19 cellular contexts compared by ENCODE assay signal in the genomic region with DNA sequence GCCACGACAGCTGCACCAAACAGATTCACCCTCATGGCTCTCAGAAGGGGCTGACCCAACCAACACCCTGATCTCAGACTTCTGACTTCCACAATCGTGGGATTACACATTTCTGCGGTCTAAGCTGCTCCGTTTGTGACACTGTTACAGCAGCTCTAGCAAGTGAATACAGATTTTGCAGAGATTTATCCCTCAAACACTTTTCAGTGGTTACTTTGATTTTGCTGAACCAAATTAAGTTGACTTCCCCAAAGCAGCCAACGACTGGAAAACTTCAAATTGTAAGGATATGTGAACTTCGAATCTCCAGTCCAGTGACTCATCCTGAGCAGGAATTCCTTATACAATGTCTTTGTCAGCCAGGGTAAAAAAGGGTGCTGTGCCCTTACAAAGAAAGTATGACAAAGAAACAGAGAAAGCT. TPM values are rescaled to one million over a fixed set of nuclear protein-coding genes. Genes with fewer than 3 reads are reported as not detected.
DNase-seq lines count a peak whose midpoint lies in the region; ATAC-seq, FAIRE-seq and TF ChIP-seq lines count a peak whose summit lies in the region.
"Had no signal": no experiment of that assay in that cellular context is flagged by ENCODE, and none has a peak within 500 bp of the region (broad histone marks: within the 10 kb centered on the region; RNA-seq: fewer than 3 reads in every experiment).

No MANE protein-coding gene starts in this region.

- no peak overlapping the region for H3K4ac ChIP-seq in neuronal stem cell (ENCODE audit: low read length)

- no peak overlapping the region for H3K4me3 Mint-ChIP-seq in HFFc6
- H3K4me3 Mint-ChIP-seq: CD4-positive, alpha-beta memory T cell; nephron had no signal

- no peak for TF ChIP-seq CTCF in HFFc6 (IDR thresholded peaks at IDR 0.05)
- no peak for TF ChIP-seq CTCF in D721Med (IDR thresholded peaks at IDR 0.05; ENCODE audit: insufficient read depth, missing control alignments)
- no peak for TF ChIP-seq CTCF in prostate gland (IDR thresholded peaks at IDR 0.05)

- H3K36me3 ChIP-seq in neuronal stem cell (replicated peaks in 1 of 2; ENCODE audit: control insufficient read depth in 2 of 2, insufficient read depth in 2 of 2, low read length in 2 of 2) (no peaks in the 10 kb centered on the region), prostate gland (no peaks in the 10 kb centered on the region)
- H3K36me3 ChIP-seq: left lung, sigmoid colon had no signal

- H2AK5ac ChIP-seq in neuronal stem cell (ENCODE audit: low read depth, low read length) = no peak overlapping the region

- H3K23ac ChIP-seq in neuronal stem cell (ENCODE audit: low read depth, low read length, poor library complexity) = no peak overlapping the region

- H2BK12ac ChIP-seq in neuronal stem cell (ENCODE audit: low read length) = no peak overlapping the region

- no peaks in the 10 kb centered on the region for H3K27me3 ChIP-seq in neuronal stem cell (ENCODE audit: control insufficient read depth in 3 of 3, insufficient read depth in 3 of 3, low read depth in 1 of 3, low read length in 3 of 3)
- H3K27me3 ChIP-seq in prostate gland (replicated peaks; ENCODE audit: insufficient read depth) = no peaks in the 10 kb centered on the region
- H3K27me3 ChIP-seq: left lung, sigmoid colon had no signal

- no peaks in the 10 kb centered on the region for H3K79me1 ChIP-seq in neuronal stem cell (ENCODE audit: low read depth, low read length)

- H2BK15ac ChIP-seq in neuronal stem cell (ENCODE audit: low read length) = no peak overlapping the region

- no peak overlapping the region for H3K27ac ChIP-seq in neuronal stem cell (replicated peaks; ENCODE audit: low read length)
- no peak overlapping the region for H3K27ac ChIP-seq in prostate gland
- H3K27ac ChIP-seq: KMS-11, left lung, sigmoid colon had no signal

- DNase-seq in HFFc6 (peak; percentile 55), RCC 7860 (ENCODE audit: low spot score) (peak; percentile 13), dedifferentiated amniotic fluid mesenchymal stem cell (ENCODE audit: extremely low spot score) (peak; percentile 25), neuronal stem cell (ENCODE audit: low spot score) (no peak), NCI-H2171 (lab: John Stamatoyannopoulos, UW) (no peak), D721Med (ENCODE audit: insufficient read length, low spot score) (no peak), prostate gland (ENCODE audit: low spot score) (no peak)
- DNase-seq: CD4-positive, alpha-beta memory T cell; central memory CD4-positive, alpha-beta T cell; hippocampal formation; left lung; NCI-H1930; sigmoid colon; stimulated activated naive CD4-positive, alpha-beta T cell treated with Interleukin-2 at 50 U/mL for 16 hours had no signal

- no peaks in the 10 kb centered on the region; the same call in 1 of the 2 replicates for H3K27me3 Mint-ChIP-seq in HFFc6 (ENCODE audit: insufficient read depth)
- H3K27me3 Mint-ChIP-seq: CD4-positive, alpha-beta memory T cell had no signal

- H3K18ac ChIP-seq in neuronal stem cell (ENCODE audit: low read length) = no peak overlapping the region

- H3K4me1 ChIP-seq in neuronal stem cell (ENCODE audit: control insufficient read depth in 2 of 2, insufficient read depth in 1 of 2, low read depth in 1 of 2, low read length in 2 of 2) = peaks cover 10 to 32% of the 10 kb centered on the region in 2 donors
- H3K4me1 ChIP-seq in prostate gland (replicated peaks) = no peaks in the 10 kb centered on the region

- H4K91ac ChIP-seq in neuronal stem cell (ENCODE audit: low read depth, low read length, poor library complexity) = no peak overlapping the region

- H3K4me3 ChIP-seq in neuronal stem cell (ENCODE audit: low read length in 2 of 2) (no peak overlapping the region), prostate gland (no peak overlapping the region)
- H3K4me3 ChIP-seq: left lung, sigmoid colon had no signal

- peaks cover 1 to 3% of the 10 kb centered on the region in 2 donors for H3K9me3 ChIP-seq in neuronal stem cell (replicated peaks in 1 of 2; ENCODE audit: control insufficient read depth in 2 of 2, insufficient read depth in 1 of 2, low read depth in 1 of 2, low read length in 2 of 2)
- no peaks in the 10 kb centered on the region for H3K9me3 ChIP-seq in prostate gland
- H3K9me3 ChIP-seq: left lung, sigmoid colon had no signal

- peaks cover 41% of the 10 kb centered on the region for H3K4me1 Mint-ChIP-seq in HFFc6 (ENCODE audit: low read depth)

- FAIRE-seq in RCC 7860 (lab: Jason Lieb, UNC) (no peak), D721Med (lab: Jason Lieb, UNC) (no peak)
- FAIRE-seq: G401.6, H1 had no signal

- H3K4me2 ChIP-seq in neuronal stem cell (ENCODE audit: insufficient read depth, low read length, poor library complexity, severe bottlenecking) = no peak overlapping the region
- H3K4me2 ChIP-seq: KMS-11 had no signal

- peak overlapping the region; percentile 75 for H2AFZ ChIP-seq in neuronal stem cell (ENCODE audit: low read length)

- no peak overlapping the region for H3K14ac ChIP-seq in neuronal stem cell (ENCODE audit: low read length)

- peak overlapping the region; percentile 41 for H3K27ac Mint-ChIP-seq in HFFc6
- H3K27ac Mint-ChIP-seq: CD4-positive, alpha-beta memory T cell; nephron had no signal

- H3K9me3 Mint-ChIP-seq in HFFc6 = no peaks in the 10 kb centered on the region
- H3K9me3 Mint-ChIP-seq: nephron had no signal

- TF ChIP-seq POLR2A in prostate gland (IDR thresholded peaks at IDR 0.05) = no peak

- no peaks in the 10 kb centered on the region for H3K36me3 Mint-ChIP-seq in HFFc6 (ENCODE audit: low read depth)
- H3K36me3 Mint-ChIP-seq: CD4-positive, alpha-beta memory T cell had no signal

- H3K9ac ChIP-seq in neuronal stem cell (ENCODE audit: low read depth, low read length, poor library complexity) = no peak overlapping the region
- H3K9ac ChIP-seq: KMS-11 had no signal

- no peak overlapping the region for H2BK5ac ChIP-seq in neuronal stem cell (ENCODE audit: low read length)

- intact Hi-C loops in prostate gland (cut with DNase I) = loop anchor here (5.0 kb wide), 3 partner anchors 212 to 362 kb away; no protein-coding TSS in a partner anchor

- ATAC-seq in GM21447 (IDR thresholded peaks at IDR 0.05; ENCODE audit: unreplicated experiment) = no peak
- ATAC-seq: left lung had no signal

- H2BK120ac ChIP-seq in neuronal stem cell (ENCODE audit: low read depth, low read length) = no peak overlapping the region

- H4K8ac ChIP-seq in neuronal stem cell (ENCODE audit: low read depth, low read length) = no peak overlapping the region

- WGBS in neuronal stem cell (ENCODE audit: extremely low coverage in 2 of 2, insufficient read length in 2 of 2, insufficient replicate concordance in 1 of 2), 2 donors = no CpG with 5 or more reads among the region's 6 CpGs
- WGBS in prostate gland = 69% methylated on average over 6 of the region's 6 CpGs

RNA-seq across cellular contexts. Expression of a gene that starts 14.8 kb away (rescaled TPM):
- 10 to 100 TPM; 32.3 to 60.0 (median 54.1) TPM for total RNA-seq in HFFc6 (2021; fragmentation: NEBNext Ultra II Directional; extraction: Animal tissue kit (Norgen Biotek cat#: 25700))
- 57.5 TPM for polyA plus RNA-seq in neuronal stem cell (2013, experiment 1 of 2)
- polyA plus RNA-seq in neuronal stem cell (2013, experiment 2 of 2) = 59.1 TPM
- 10 to 100 TPM; 10.3 to 33.7 TPM for total RNA-seq in prostate gland

Comparison
In these comparisons a context has a peak if more than half of its experiments do, and no peak if none do; other contexts are left out.
1. DNase-seq: peak in HFFc6 (single experiment), RCC 7860 (single experiment) and dedifferentiated amniotic fluid mesenchymal stem cell (single experiment); none in neuronal stem cell (single experiment), NCI-H2171 (single experiment), D721Med (single experiment) and prostate gland (single experiment).